In the genomic region with DNA sequence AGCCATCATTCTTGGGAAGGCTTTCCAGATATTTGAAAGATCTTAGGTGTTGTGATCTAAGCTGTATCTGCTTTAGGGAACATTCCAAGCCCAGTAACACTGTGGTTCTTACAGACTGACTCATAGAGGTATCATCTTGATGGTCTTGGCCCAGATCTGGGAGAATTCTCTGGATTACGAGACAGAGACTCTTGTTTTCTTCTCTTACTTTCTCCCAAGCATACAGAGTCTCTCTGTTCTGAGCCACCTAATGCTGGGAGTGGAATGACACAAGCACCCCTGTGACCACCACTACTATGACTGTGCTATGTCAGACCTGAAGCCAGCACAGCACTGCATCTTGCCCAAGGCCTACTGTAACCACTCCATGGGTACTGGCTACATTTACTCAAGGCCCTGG, we compare ENCODE assay signal across 20 cellular contexts.
DNase-seq lines count a peak whose midpoint lies in the region; ATAC-seq, FAIRE-seq and TF ChIP-seq lines count a peak whose summit lies in the region.
"Had no signal": no experiment of that assay in that cellular context is flagged by ENCODE, and none has a peak within 500 bp of the region (broad histone marks: within the 10 kb centered on the region; RNA-seq: fewer than 3 reads in every experiment).

No MANE protein-coding gene starts in this region.

- peaks cover 18% of the 10 kb centered on the region for H3K9me3 Mint-ChIP-seq in CD8-positive, alpha-beta T cell

- H3K4me3 Mint-ChIP-seq in CD8-positive, alpha-beta T cell, result no peak overlapping the region
- H3K4me3 Mint-ChIP-seq: activated B cell treated with CpG ODN at 0.5 μM for 24 hours; effector memory CD8-positive, alpha-beta T cell had no signal

- 0% methylated on average over 1 of the region's 1 CpG for WGBS in suprapubic skin

- H3K27ac Mint-ChIP-seq in CD8-positive, alpha-beta T cell, result no peak overlapping the region
- H3K27ac Mint-ChIP-seq: activated B cell treated with CpG ODN at 0.5 μM for 24 hours; effector memory CD8-positive, alpha-beta T cell had no signal

- H3K4me3 ChIP-seq in BJ (ENCODE audit: low read depth, low read length) (no peak overlapping the region), suprapubic skin (no peak overlapping the region), right atrium auricular region (no peak overlapping the region)
- H3K4me3 ChIP-seq in CD8-positive, alpha-beta T cell (ENCODE audit: low read depth, low read length), result no peak overlapping the region
- H3K4me3 ChIP-seq: HAP-1, left lung, PC-9, upper lobe of left lung had no signal

- peak; percentile 45 for DNase-seq in BJ (ENCODE audit: low read depth)
- peak; percentile 42 for DNase-seq in RCC 7860 (ENCODE audit: low spot score)
- peak; percentile 24 for DNase-seq in epithelial cell of prostate (ENCODE audit: low read depth, low spot score)
- DNase-seq in non-pigmented ciliary epithelial cell (ENCODE audit: low read depth), result peak; percentile 53
- DNase-seq in T-helper 1 cell, result no peak
- no peak for DNase-seq in CD8-positive, alpha-beta T cell
- no peak for DNase-seq in suprapubic skin (ENCODE audit: low spot score in 2 of 2)
- DNase-seq in right atrium auricular region (ENCODE audit: low spot score), result no peak
- DNase-seq: activated B cell treated with CpG ODN at 0.5 μM for 24 hours; AML-193; effector memory CD8-positive, alpha-beta T cell; left lung; NCI-H1417; NCI-H82; PC-9; stimulated activated naive CD4-positive, alpha-beta T cell treated with Interleukin-2 at 50 U/mL for 16 hours; upper lobe of left lung had no signal

- TF ChIP-seq POLR2A in suprapubic skin (IDR thresholded peaks at IDR 0.05), result no peak

- no peaks in the 10 kb centered on the region for H3K36me3 Mint-ChIP-seq in CD8-positive, alpha-beta T cell

- intact Hi-C loops in CD8-positive, alpha-beta T cell (cut with DNase I, micrococcal nuclease), result no loop called here

- peaks cover 6% of the 10 kb centered on the region for H3K27me3 Mint-ChIP-seq in CD8-positive, alpha-beta T cell (ENCODE audit: low read depth)

- no peak for ATAC-seq in CD8-positive, alpha-beta T cell
- ATAC-seq: effector memory CD8-positive, alpha-beta T cell; left lung had no signal

- no peaks in the 10 kb centered on the region for H3K9me3 ChIP-seq in CD8-positive, alpha-beta T cell (ENCODE audit: low read length)
- no peaks in the 10 kb centered on the region for H3K9me3 ChIP-seq in suprapubic skin
- H3K9me3 ChIP-seq in right atrium auricular region, result peaks cover 0 to 31% of the 10 kb centered on the region in 2 donors
- H3K9me3 ChIP-seq: HAP-1 had no signal

- TF ChIP-seq CTCF in BJ (IDR thresholded peaks at IDR 0.05; ENCODE audit: insufficient read depth, low read depth, low read length), result no peak
- TF ChIP-seq CTCF in CD8-positive, alpha-beta T cell (IDR thresholded peaks at IDR 0.05), result no peak
- no peak for TF ChIP-seq CTCF in suprapubic skin (IDR thresholded peaks at IDR 0.05)
- TF ChIP-seq CTCF in right atrium auricular region (IDR thresholded peaks at IDR 0.05), result no peak

- no peaks in the 10 kb centered on the region for H3K4me1 ChIP-seq in CD8-positive, alpha-beta T cell (ENCODE audit: insufficient read depth, low read length)
- H3K4me1 ChIP-seq in suprapubic skin (no peaks in the 10 kb centered on the region), right atrium auricular region (no peaks in the 10 kb centered on the region)
- H3K4me1 ChIP-seq: HAP-1, left lung, upper lobe of left lung had no signal

- H3K36me3 ChIP-seq in BJ (ENCODE audit: control insufficient read depth, insufficient read depth, low read length) (no peaks in the 10 kb centered on the region), suprapubic skin (no peaks in the 10 kb centered on the region), right atrium auricular region (no peaks in the 10 kb centered on the region)
- H3K36me3 ChIP-seq in CD8-positive, alpha-beta T cell (ENCODE audit: insufficient read depth, low read length), result no peaks in the 10 kb centered on the region
- H3K36me3 ChIP-seq: HAP-1, left lung, neutrophil, upper lobe of left lung had no signal

- no peak for FAIRE-seq in RCC 7860 (lab: Jason Lieb, UNC)
- FAIRE-seq: frontal cortex had no signal

- CTCF ChIA-PET in BJ (lab: Yijun Ruan, JAX), result no interaction called here
- CTCF ChIA-PET in CD8-positive, alpha-beta T cell (lab: Charles Lee), result no interaction called here

- TF ChIP-seq EP300 in suprapubic skin (IDR thresholded peaks at IDR 0.05), result no peak

- POLR2A ChIA-PET in BJ (lab: Charles Lee), result interaction anchor here (0.6 kb wide), 1 partner anchor 8 kb away, joined by 3 read pairs; no protein-coding TSS in a partner anchor
- POLR2A ChIA-PET in CD8-positive, alpha-beta T cell (lab: Charles Lee), result no interaction called here

- peak overlapping the region; percentile 14 for H3K27ac ChIP-seq in epithelial cell of prostate
- no peak overlapping the region for H3K27ac ChIP-seq in CD8-positive, alpha-beta T cell (ENCODE audit: low read depth, low read length)
- no peak overlapping the region for H3K27ac ChIP-seq in suprapubic skin
- H3K27ac ChIP-seq in right atrium auricular region, result no peak overlapping the region
- H3K27ac ChIP-seq: left lung, neutrophil, PC-9, upper lobe of left lung had no signal

- H3K4me1 Mint-ChIP-seq in CD8-positive, alpha-beta T cell (ENCODE audit: low read depth), result no peaks in the 10 kb centered on the region
- H3K4me1 Mint-ChIP-seq: activated B cell treated with CpG ODN at 0.5 μM for 24 hours had no signal

- H3K27me3 ChIP-seq in BJ (ENCODE audit: control insufficient read depth, insufficient read depth, low read length) (0 out of 2 replicates have a peak, but pooled peaks cover 2% of the 10 kb centered on the region), suprapubic skin (no peaks in the 10 kb centered on the region), right atrium auricular region (no peaks in the 10 kb centered on the region)
- no peaks in the 10 kb centered on the region for H3K27me3 ChIP-seq in CD8-positive, alpha-beta T cell (ENCODE audit: insufficient read depth, low read length)
- H3K27me3 ChIP-seq: left lung, neutrophil, upper lobe of left lung had no signal

Comparison
In these comparisons a context has a peak if more than half of its experiments do, and no peak if none do; other contexts are left out.
1. DNase-seq: peak in BJ (single experiment), RCC 7860 (single experiment), epithelial cell of prostate (single experiment) and non-pigmented ciliary epithelial cell (single experiment); none in T-helper 1 cell (0 of 5), CD8-positive, alpha-beta T cell (0 of 7), suprapubic skin (0 of 2) and right atrium auricular region (single experiment).